In the genomic region with DNA sequence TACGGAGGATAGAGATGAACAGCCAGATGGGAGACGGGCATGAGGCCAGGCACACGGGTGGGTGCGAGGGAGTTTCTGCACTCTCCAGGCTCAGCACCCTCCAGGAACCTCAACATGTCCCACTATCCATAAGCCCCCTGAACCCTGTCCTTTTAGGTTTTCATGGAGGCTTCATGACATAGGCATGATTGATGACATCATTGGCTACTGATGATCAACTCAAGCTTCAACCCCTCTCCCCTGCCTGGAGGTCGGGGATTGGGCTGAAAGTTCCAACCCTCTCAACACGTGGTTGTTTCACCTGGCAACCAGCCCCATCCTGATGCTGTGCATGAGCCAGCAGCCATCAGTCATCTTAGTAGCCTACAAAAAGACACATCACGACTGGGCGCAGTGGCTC, we compare ENCODE assay signal across 28 cellular contexts.
"Had no signal": no experiment of that assay in that cellular context is flagged by ENCODE, and none has a peak within 500 bp of the region (broad histone marks: within the 10 kb centered on the region; RNA-seq: fewer than 3 reads in every experiment).

No MANE protein-coding gene starts in this region.

- H3K9me3 ChIP-seq: neutrophil, pancreas, psoas muscle, spleen, stomach, thoracic aorta, thyroid gland, tibial nerve, upper lobe of left lung, vagina had no signal

- FAIRE-seq: pancreas, urothelium cell line had no signal

- H3K36me3 ChIP-seq: neutrophil, pancreas, spleen, stomach, thoracic aorta, thyroid gland, tibial nerve, upper lobe of left lung, vagina had no signal

- H3K27ac ChIP-seq: neutrophil, pancreas, psoas muscle, skin epidermis, spleen, stomach, thoracic aorta, thyroid gland, tibial nerve, upper lobe of left lung, vagina had no signal

- H3K27me3 ChIP-seq: pancreas, stomach, thyroid gland, upper lobe of left lung, vagina had no signal

- DNase-seq: naive thymus-derived CD8-positive, alpha-beta T cell; nephron progenitor cell; nucleus accumbens; pancreas; psoas muscle; right cardiac atrium; spleen; stimulated activated CD4-positive, alpha-beta T cell treated with anti-CD3 and anti-CD28 coated beads, Interleukin-12 subunit alpha, Interleukin-12 subunit beta, amount 100 ng/mL, for 4 hours; stimulated activated CD4-positive, alpha-beta T cell treated with anti-CD3 and anti-CD28 coated beads, Interleukin-1b, Interleukin-23, amount 100 ng/mL, for 48 hours; stimulated activated CD4-positive, alpha-beta T cell treated with anti-CD3 and anti-CD28 coated beads, Interleukin-4, amount 100 ng/mL, for 1 hour; stimulated activated CD4-positive, alpha-beta T cell treated with anti-CD3 and anti-CD28 coated beads, Interleukin-4, amount 100 ng/mL, for 4 hours; stimulated activated CD8-positive, alpha-beta memory T cell treated with anti-CD3 and anti-CD28 coated beads, Interleukin-4, amount 100 ng/mL, for 48 hours; stimulated activated naive CD4-positive, alpha-beta T cell; stimulated activated naive CD8-positive, alpha-beta T cell treated with anti-CD3 and anti-CD28 coated beads, Interleukin-15, Interleukin-2, amounts not matched to agents 100 U/mL and 50 U/mL, for 24 hours; stomach; thyroid gland; trophoblast cell; upper lobe of left lung had no signal

- H3K4me2 ChIP-seq: smooth muscle cell had no signal

- H3K4me1 ChIP-seq: pancreas, psoas muscle, spleen, tibial nerve, upper lobe of left lung, vagina had no signal

- H3K4me3 ChIP-seq: pancreas, psoas muscle, skin epidermis, smooth muscle cell, spleen, stomach, thoracic aorta, thyroid gland, tibial nerve, upper lobe of left lung, vagina had no signal

- ATAC-seq: naive thymus-derived CD8-positive, alpha-beta T cell; natural killer cell treated with Interleukin-12 subunit alpha and Interleukin-12 subunit beta and Interleukin-15 and Interleukin-18, amount 100 ng/mL, for 72 hours; pancreas; psoas muscle; right cardiac atrium; sciatic nerve; stimulated activated memory B cell treated with anti-CD40 and anti-IgM and Interleukin-4, amounts not matched to agents 10 μg/mL and 1 μg/mL and 100 μg/mL, for 72 hours; stimulated activated naive CD8-positive, alpha-beta T cell treated with anti-CD3 and anti-CD28 coated beads, Interleukin-15, Interleukin-2, amounts not matched to agents 100 U/mL and 50 U/mL, for 24 hours had no signal
